In the genomic region with DNA sequence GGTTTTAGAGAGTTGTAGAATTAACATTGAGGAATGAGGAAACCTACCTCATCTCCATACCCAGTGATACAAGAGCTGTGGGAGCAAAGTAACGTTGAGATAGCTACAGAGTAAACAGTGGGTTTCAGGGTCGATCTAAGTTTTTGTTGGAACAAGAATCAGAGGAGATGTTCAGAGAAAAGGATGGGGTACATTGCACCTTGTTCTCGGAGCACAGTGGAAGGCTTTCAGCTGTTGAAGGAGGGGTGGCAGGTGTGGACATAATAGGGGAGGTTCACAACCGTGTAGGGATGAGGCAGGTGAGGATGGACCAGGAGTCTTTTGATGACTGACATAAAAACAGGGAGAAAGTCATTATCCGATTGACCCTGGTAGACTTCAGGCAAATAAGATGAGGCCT, we compare ENCODE assay signal across 6 cellular contexts.
"Had no signal": no experiment of that assay in that cellular context is flagged by ENCODE, and none has a peak within 500 bp of the region (broad histone marks: within the 10 kb centered on the region; RNA-seq: fewer than 3 reads in every experiment).

No MANE protein-coding gene starts in this region.

- H3K4me3 ChIP-seq: GM23248 had no signal

- H3K27ac ChIP-seq: GM23248 had no signal

- H3K27me3 Mint-ChIP-seq: IgD-negative memory B cell had no signal

- DNase-seq: GM23248, GOT3, H7, HCEC 1CT had no signal

- H3K27ac Mint-ChIP-seq: IgD-negative memory B cell had no signal

- H3K9ac ChIP-seq: GM23248 had no signal

- H2AFZ ChIP-seq: GM23248 had no signal

- H3K4me3 Mint-ChIP-seq: IgD-negative memory B cell had no signal

- H3K9me3 Mint-ChIP-seq: IgD-negative memory B cell had no signal

- FAIRE-seq: HTR-8/SVneo had no signal
